Comparison of ENCODE assay signal across 10 cellular contexts in genomic region chr15:78317145-78317836, GRCh38. TPM values are rescaled to one million over a fixed set of nuclear protein-coding genes. Genes with fewer than 3 reads are reported as not detected.
A peak's percentile ranks its signal among the peaks of the same experiment; 100 is the strongest.
DNase-seq lines count a peak whose midpoint lies in the region; ATAC-seq, FAIRE-seq and TF ChIP-seq lines count a peak whose summit lies in the region.
"Had no signal": no experiment of that assay in that cellular context is flagged by ENCODE, and none has a peak within 500 bp of the region (broad histone marks: within the 10 kb centered on the region; RNA-seq: fewer than 3 reads in every experiment).

No MANE protein-coding gene starts in this region.

- FAIRE-seq in RCC 7860 (lab: Jason Lieb, UNC), result no peak

- CTCF ChIA-PET in HEK293T (lab: Yijun Ruan, JAX), result interaction anchor here (0.5 to 1.1 kb wide), 3 partner anchors 11 to 240 kb away, joined by 3 read pairs; no protein-coding TSS in a partner anchor

- peak; percentile 78 for ATAC-seq in left ventricle myocardium superior

- POLR2A ChIA-PET in HEK293T (lab: Yijun Ruan, JAX), result interaction anchor here (1.4 to 2.1 kb wide), 2 partner anchors 18 to 121 kb away, joined by 6 to 11 read pairs; partner anchors contain the start of genes IREB2 and SKIC8

- H3K36me3 Mint-ChIP-seq in activated T-helper 2 cell treated with anti-CD3 and anti-CD28 coated beads, Interferon-gamma antibody, Interleukin-2, Interleukin-4, amounts not matched to agents 10 μg/mL and 5 μg/mL and 100 μg/mL, durations not matched to agents 14 hours and 24 hours and 36 hours (ENCODE audit: low read depth), result no peaks in the 10 kb centered on the region

- intact Hi-C loops in left ventricle myocardium superior (cut with micrococcal nuclease), result no loop called here
- intact Hi-C loops in activated T-helper 2 cell treated with anti-CD3 and anti-CD28 coated beads, Interferon-gamma antibody, Interleukin-2, Interleukin-4, amounts not matched to agents 10 μg/mL and 5 μg/mL and 100 μg/mL, durations not matched to agents 14 hours and 24 hours and 36 hours (cut with micrococcal nuclease), result loop anchor here (10.0 kb wide), 1 partner anchor 168 kb away; no protein-coding TSS in a partner anchor

- no peak overlapping the region for H3K27ac ChIP-seq in 22Rv1
- H3K27ac ChIP-seq: neutrophil had no signal

- no peak overlapping the region for H3K27ac Mint-ChIP-seq in activated T-helper 2 cell treated with anti-CD3 and anti-CD28 coated beads, Interferon-gamma antibody, Interleukin-2, Interleukin-4, amounts not matched to agents 10 μg/mL and 5 μg/mL and 100 μg/mL, durations not matched to agents 14 hours and 24 hours and 36 hours

- H3K9me3 Mint-ChIP-seq in activated T-helper 2 cell treated with anti-CD3 and anti-CD28 coated beads, Interferon-gamma antibody, Interleukin-2, Interleukin-4, amounts not matched to agents 10 μg/mL and 5 μg/mL and 100 μg/mL, durations not matched to agents 14 hours and 24 hours and 36 hours, result no peaks in the 10 kb centered on the region

- H3K4me3 Mint-ChIP-seq in activated T-helper 2 cell treated with anti-CD3 and anti-CD28 coated beads, Interferon-gamma antibody, Interleukin-2, Interleukin-4, amounts not matched to agents 10 μg/mL and 5 μg/mL and 100 μg/mL, durations not matched to agents 14 hours and 24 hours and 36 hours (ENCODE audit: low read depth), result no peak overlapping the region

- peaks cover 2% of the 10 kb centered on the region for H3K27me3 Mint-ChIP-seq in activated T-helper 2 cell treated with anti-CD3 and anti-CD28 coated beads, Interferon-gamma antibody, Interleukin-2, Interleukin-4, amounts not matched to agents 10 μg/mL and 5 μg/mL and 100 μg/mL, durations not matched to agents 14 hours and 24 hours and 36 hours (ENCODE audit: low read depth)

- TF ChIP-seq CTCF in 22Rv1 (IDR thresholded peaks at IDR 0.05), result peak; percentile 50

- H3K4me1 Mint-ChIP-seq in activated T-helper 2 cell treated with anti-CD3 and anti-CD28 coated beads, Interferon-gamma antibody, Interleukin-2, Interleukin-4, amounts not matched to agents 10 μg/mL and 5 μg/mL and 100 μg/mL, durations not matched to agents 14 hours and 24 hours and 36 hours (ENCODE audit: low read depth), result no peaks in the 10 kb centered on the region

- no peak for DNase-seq in HEK293T (ENCODE audit: extremely low spot score)
- peak; percentile 33 for DNase-seq in SW480 (ENCODE audit: low spot score)
- DNase-seq in left ventricle myocardium superior, result no peak
- no peak for DNase-seq in GM03348 (ENCODE audit: low spot score)
- DNase-seq in RCC 7860 (ENCODE audit: low spot score), result no peak
- no peak for DNase-seq in activated T-helper 2 cell treated with anti-CD3 and anti-CD28 coated beads, Interferon-gamma antibody, Interleukin-2, Interleukin-4, amounts not matched to agents 10 μg/mL and 5 μg/mL and 100 μg/mL, durations not matched to agents 14 hours and 24 hours and 36 hours (ENCODE audit: low spot score)
- no peak for DNase-seq in COR-L47 (lab: John Stamatoyannopoulos, UW)
- DNase-seq: activated CD4-positive, alpha-beta T cell treated with anti-CD3 and anti-CD28 coated beads, Interleukin-2, amount 50 U/mL, for 4 hours had no signal

TF ChIP-seq in HEK293T, 16 proteins besides CTCF, POLR2A, EP300 and RAD21:
- TF ChIP-seq CTBP1 (IDR thresholded peaks at IDR 0.05; ENCODE audit: borderline replicate concordance) (no peak), LEF1 (IDR thresholded peaks at IDR 0.05; ENCODE audit: borderline replicate concordance) (no peak), PKNOX1 (IDR thresholded peaks at IDR 0.05) (no peak), SP1 (IDR thresholded peaks at IDR 0.05) (no peak), ARNT (IDR thresholded peaks at IDR 0.05) (no peak), FOXA1 (IDR thresholded peaks at IDR 0.05) (no peak), NFRKB (IDR thresholded peaks at IDR 0.05) (peak; percentile 68; the same call in 1 of the 2 replicates), ZNF384 (IDR thresholded peaks at IDR 0.05) (no peak), TARDBP (IDR thresholded peaks at IDR 0.05) (no peak), L3MBTL2 (conservative IDR thresholded peaks at IDR 0.05) (peak; percentile 44; the same call in 1 of the 2 replicates)
TF ChIP-seq in HEK293T: peak in this region for 2.

RNA-seq across cellular contexts. Expression of gene SKIC8, which starts 17.9 kb away (rescaled TPM):
- total RNA-seq in left ventricle myocardium superior, result 27.5 TPM
- 51.2 and 51.8 TPM in 2 replicates for total RNA-seq in activated T-helper 2 cell treated with anti-CD3 and anti-CD28 coated beads, Interferon-gamma antibody, Interleukin-2, Interleukin-4, amounts not matched to agents 10 μg/mL and 5 μg/mL and 100 μg/mL, durations not matched to agents 14 hours and 24 hours and 36 hours

RNA-seq across cellular contexts. Expression of gene CRABP1, which starts 22.9 kb away (rescaled TPM):
- total RNA-seq in left ventricle myocardium superior, result not detected
- total RNA-seq in activated T-helper 2 cell treated with anti-CD3 and anti-CD28 coated beads, Interferon-gamma antibody, Interleukin-2, Interleukin-4, amounts not matched to agents 10 μg/mL and 5 μg/mL and 100 μg/mL, durations not matched to agents 14 hours and 24 hours and 36 hours, result 0.57 TPM in 1 of 2 replicates, not detected in the other

RNA-seq across cellular contexts. Expression of gene DNAJA4, which starts 52.9 kb away (rescaled TPM):
- 85.9 TPM for total RNA-seq in left ventricle myocardium superior
- 57.4 and 60.0 TPM in 2 replicates for total RNA-seq in activated T-helper 2 cell treated with anti-CD3 and anti-CD28 coated beads, Interferon-gamma antibody, Interleukin-2, Interleukin-4, amounts not matched to agents 10 μg/mL and 5 μg/mL and 100 μg/mL, durations not matched to agents 14 hours and 24 hours and 36 hours
